In the genomic region with DNA sequence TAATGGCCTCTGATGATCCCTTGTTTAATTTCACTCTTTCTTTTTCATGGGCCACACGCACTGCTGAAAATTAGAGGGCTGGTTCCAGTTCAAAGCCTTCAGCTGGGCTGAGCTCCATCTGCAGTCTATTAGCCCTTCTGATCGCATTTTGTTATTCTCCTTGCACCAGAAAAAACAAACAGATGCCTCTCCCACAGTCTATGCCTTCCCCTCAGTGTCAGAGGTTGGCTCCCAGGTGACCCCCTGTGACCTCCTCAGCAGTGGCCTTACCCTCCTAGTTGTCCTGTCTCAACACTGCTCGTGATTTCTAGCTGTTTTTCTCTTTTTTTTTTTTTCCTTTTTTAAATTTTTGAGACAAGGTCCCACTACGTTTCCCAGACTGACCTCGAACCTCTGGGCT, we compare ENCODE assay signal across 20 cellular contexts.
DNase-seq lines count a peak whose midpoint lies in the region; ATAC-seq, FAIRE-seq and TF ChIP-seq lines count a peak whose summit lies in the region.
"Had no signal": no experiment of that assay in that cellular context is flagged by ENCODE, and none has a peak within 500 bp of the region (broad histone marks: within the 10 kb centered on the region; RNA-seq: fewer than 3 reads in every experiment).

No MANE protein-coding gene starts in this region.

- H3K79me1 ChIP-seq in H1 (ENCODE audit: low read depth, low read length) = no peaks in the 10 kb centered on the region

- no peak overlapping the region for H3K9ac ChIP-seq in H1 (replicated peaks in 1 of 4; ENCODE audit: extremely low read depth in 1 of 4, low read depth in 3 of 4, low read length in 3 of 4)
- no peak overlapping the region for H3K9ac ChIP-seq in neural progenitor cell
- H3K9ac ChIP-seq: SK-N-SH had no signal

- no peak for TF ChIP-seq CTCF in A549 (IDR thresholded peaks at IDR 0.05)
- no peak for TF ChIP-seq CTCF in H1 (IDR thresholded peaks at IDR 0.05; ENCODE audit: control extremely low read depth in 1 of 3, insufficient read depth in 1 of 3, low read depth in 1 of 3, low read length in 3 of 3)
- TF ChIP-seq CTCF in neural progenitor cell (IDR thresholded peaks at IDR 0.05) = no peak
- TF ChIP-seq CTCF in activated CD8-positive, alpha-beta T cell treated with anti-CD3 and anti-CD28 coated beads for 36 hours (IDR thresholded peaks at IDR 0.05) = no peak

- H3K27me3 ChIP-seq in H1 (replicated peaks in 1 of 4; ENCODE audit: control insufficient read depth in 3 of 4, extremely low read depth in 1 of 4, insufficient read depth in 3 of 4, low read length in 3 of 4) = no peaks in the 10 kb centered on the region
- no peaks in the 10 kb centered on the region for H3K27me3 ChIP-seq in neural progenitor cell

- intact Hi-C loops in activated CD8-positive, alpha-beta T cell treated with anti-CD3 and anti-CD28 coated beads for 36 hours (cut with micrococcal nuclease) = no loop called here

- H3K56ac ChIP-seq in H1 (replicated peaks; ENCODE audit: insufficient read length, low read depth, low read length) = no peak overlapping the region

- H3K27ac ChIP-seq in A549 = no peak overlapping the region
- H3K27ac ChIP-seq in H1 (ENCODE audit: low read depth, low read length) = no peak overlapping the region
- peak overlapping the region; percentile 32 for H3K27ac ChIP-seq in neural progenitor cell

- no peaks in the 10 kb centered on the region for H4K20me1 ChIP-seq in H1 (replicated peaks in 1 of 2; ENCODE audit: control insufficient read depth in 1 of 2, insufficient read depth in 2 of 2, low read length in 2 of 2)
- no peaks in the 10 kb centered on the region for H4K20me1 ChIP-seq in neural progenitor cell (ENCODE audit: low read depth)

- H4K8ac ChIP-seq in H1 (ENCODE audit: extremely low read depth, insufficient read depth, low read length) = no peak overlapping the region

- H2BK20ac ChIP-seq in H1 (ENCODE audit: low read length) = no peak overlapping the region

- CTCF ChIA-PET in A549 (lab: Yijun Ruan, JAX) = interaction anchor here (0.6 to 2.7 kb wide), 10 partner anchors 8 to 254 kb away, joined by 3 to 10 read pairs (median 7); no protein-coding TSS in a partner anchor
- CTCF ChIA-PET in H1 (lab: Charles Lee; ENCODE audit: partially characterized antibody) = interaction anchor here (0.6 to 3.7 kb wide), 12 partner anchors 10 to 293 kb away, joined by 3 to 13 read pairs (median 4); no protein-coding TSS in a partner anchor
- CTCF ChIA-PET in activated CD8-positive, alpha-beta T cell treated with anti-CD3 and anti-CD28 coated beads for 36 hours (lab: Charles Lee) = interaction anchor here (0.8 to 0.9 kb wide), 2 partner anchors 26 to 31 kb away, joined by 3 read pairs; no protein-coding TSS in a partner anchor

- no peak overlapping the region for H2BK5ac ChIP-seq in H1 (ENCODE audit: low read depth, low read length)

- H3K27ac Mint-ChIP-seq in neural progenitor cell = peak overlapping the region; percentile 74
- no peak overlapping the region for H3K27ac Mint-ChIP-seq in activated CD8-positive, alpha-beta T cell treated with anti-CD3 and anti-CD28 coated beads for 36 hours

- DNase-seq in A549 (ENCODE audit: low read depth in 1 of 2, low spot score in 1 of 2) (no peak), NCI-H2227 treated with DMSO at 0.1 percent for 48 hours (lab: John Stamatoyannopoulos, UW) (peak; percentile 10), H1 (ENCODE audit: low read depth in 1 of 2, low spot score in 2 of 2) (no peak), neural progenitor cell (ENCODE audit: low spot score) (no peak), NCI-H1930 (lab: John Stamatoyannopoulos, UW) (no peak)
- no peak for DNase-seq in activated CD8-positive, alpha-beta T cell treated with anti-CD3 and anti-CD28 coated beads for 36 hours
- DNase-seq: ACHN, AML-193, DMS 273 treated with DMSO at 0.1 percent for 48 hours, GDM1, KBM-7, NCI-H1436, NCI-H2081 treated with DMSO at 0.1 percent for 48 hours, SK-N-SH had no signal

- no peaks in the 10 kb centered on the region for H3K36me3 Mint-ChIP-seq in neural progenitor cell
- no peaks in the 10 kb centered on the region for H3K36me3 Mint-ChIP-seq in activated CD8-positive, alpha-beta T cell treated with anti-CD3 and anti-CD28 coated beads for 36 hours (ENCODE audit: low read depth)
- H3K36me3 Mint-ChIP-seq: CD14-positive monocyte had no signal

- no peak overlapping the region for H2BK120ac ChIP-seq in H1 (replicated peaks; ENCODE audit: low read depth, low read length)

- H3K4me2 ChIP-seq in A549 (no peak overlapping the region), H1 (ENCODE audit: insufficient read depth in 1 of 2, low read depth in 2 of 2, low read length in 2 of 2) (no peak overlapping the region), neural progenitor cell (peak overlapping the region; percentile 27)
- H3K4me2 ChIP-seq: SK-N-SH had no signal

- no peaks in the 10 kb centered on the region for H3K9me3 Mint-ChIP-seq in neural progenitor cell
- no peaks in the 10 kb centered on the region for H3K9me3 Mint-ChIP-seq in activated CD8-positive, alpha-beta T cell treated with anti-CD3 and anti-CD28 coated beads for 36 hours

- H3K23ac ChIP-seq in H1 (ENCODE audit: insufficient read length) = no peak overlapping the region

- no peak overlapping the region for H3K4ac ChIP-seq in H1 (replicated peaks; ENCODE audit: insufficient read length, low read depth, low read length)

- no peak for TF ChIP-seq POLR2A in A549 (IDR thresholded peaks at IDR 0.05; ENCODE audit: low read length)
- no peak for TF ChIP-seq POLR2A in H1 (IDR thresholded peaks at IDR 0.05; ENCODE audit: control extremely low read depth in 1 of 2, low read depth in 2 of 2, low read length in 2 of 2)

- H3K79me2 ChIP-seq in H1 (ENCODE audit: control insufficient read depth in 1 of 2, insufficient read depth in 2 of 2, low read length in 2 of 2) (no peaks in the 10 kb centered on the region), neural progenitor cell (ENCODE audit: low read depth) (no peaks in the 10 kb centered on the region)

- 0 out of 2 replicates have a peak overlapping the region, but pooled peaks have one; percentile 2 for H2BK12ac ChIP-seq in H1 (ENCODE audit: low read depth, low read length)

- no peak overlapping the region for H2AK5ac ChIP-seq in H1 (ENCODE audit: low read depth, low read length)

- H4K5ac ChIP-seq in H1 (ENCODE audit: insufficient read length, low read depth, low read length) = no peak overlapping the region

- H3K9me3 ChIP-seq in A549 (no peaks in the 10 kb centered on the region), H1 (ENCODE audit: insufficient read depth in 2 of 2, low read depth in 1 of 2, low read length in 1 of 2) (no peaks in the 10 kb centered on the region), neural progenitor cell (ENCODE audit: low read depth) (no peaks in the 10 kb centered on the region)
- H3K9me3 ChIP-seq: SK-N-SH had no signal

- no peak overlapping the region for H3K4me3 ChIP-seq in A549
- no peak overlapping the region for H3K4me3 ChIP-seq in H1 (ENCODE audit: extremely low read depth in 1 of 4, insufficient read depth in 2 of 4, low read depth in 3 of 4, low read length in 4 of 4)
- H3K4me3 ChIP-seq in neural progenitor cell = no peak overlapping the region
- H3K4me3 ChIP-seq: GM12878 had no signal

- peaks cover 14% of the 10 kb centered on the region for H3F3A ChIP-seq in neural progenitor cell (ENCODE audit: low read depth)

- POLR2A ChIA-PET in A549 (lab: Yijun Ruan, JAX) (no interaction called here), H1 (lab: Charles Lee; ENCODE audit: partially characterized antibody) (no interaction called here)
- POLR2A ChIA-PET in activated CD8-positive, alpha-beta T cell treated with anti-CD3 and anti-CD28 coated beads for 36 hours (lab: Charles Lee) = no interaction called here

- WGBS in A549 (ENCODE audit: missing lambda C conversion rate) = 79% methylated on average over 5 of the region's 5 CpGs
- WGBS in H1 (ENCODE audit: extremely low coverage in 1 of 2, insufficient coverage in 1 of 2, insufficient read length in 1 of 2, insufficient replicate concordance in 2 of 2, low coverage in 1 of 2, low lambda C conversion rate in 2 of 2, missing lambda C conversion rate in 1 of 2), 2 experiments = 89% methylated on average over 5 of the region's 5 CpGs; no CpG with 5 or more reads in 1 of the 2 experiments

- H3K14ac ChIP-seq in H1 (ENCODE audit: insufficient read length) = no peak overlapping the region

- no peak overlapping the region for H4K91ac ChIP-seq in H1 (replicated peaks; ENCODE audit: insufficient read length, low read length)

- no peak for TF ChIP-seq EP300 in A549 (IDR thresholded peaks at IDR 0.05)
- no peak for TF ChIP-seq EP300 in H1 (IDR thresholded peaks at IDR 0.05; ENCODE audit: borderline replicate concordance in 1 of 2, low read depth in 2 of 2, low read length in 2 of 2)

- H3K23me2 ChIP-seq in H1 (ENCODE audit: low read depth, low read length) = no peaks in the 10 kb centered on the region; the same call in 1 of the 2 replicates

- no peak overlapping the region for H2BK15ac ChIP-seq in H1 (ENCODE audit: low read length)

- H3K36me3 ChIP-seq in H1 (ENCODE audit: control insufficient read depth in 2 of 4, insufficient read depth in 4 of 4, low read length in 3 of 4) (no peaks in the 10 kb centered on the region), neural progenitor cell (no peaks in the 10 kb centered on the region)

- peak overlapping the region; percentile 16 for H3K4me3 Mint-ChIP-seq in neural progenitor cell
- no peak overlapping the region for H3K4me3 Mint-ChIP-seq in activated CD8-positive, alpha-beta T cell treated with anti-CD3 and anti-CD28 coated beads for 36 hours
- H3K4me3 Mint-ChIP-seq: CD14-positive monocyte had no signal

- H2AFZ ChIP-seq in H1 (ENCODE audit: low read length) (peak overlapping the region; percentile 87; the same call in 1 of the 2 replicates), neural progenitor cell (replicated peaks) (no peak overlapping the region)

- no peak for TF ChIP-seq RAD21 in A549 (conservative IDR thresholded peaks at IDR 0.05 in 1 of 2, IDR thresholded peaks at IDR 0.05 in 1 of 2)
- no peak for TF ChIP-seq RAD21 in H1 (IDR thresholded peaks at IDR 0.05 in 1 of 2, conservative IDR thresholded peaks at IDR 0.05 in 1 of 2; ENCODE audit: low read depth in 2 of 2, low read length in 2 of 2)

- peaks cover 6% of the 10 kb centered on the region for H3K27me3 Mint-ChIP-seq in neural progenitor cell (ENCODE audit: insufficient read depth, low read depth)
- H3K27me3 Mint-ChIP-seq in activated CD8-positive, alpha-beta T cell treated with anti-CD3 and anti-CD28 coated beads for 36 hours = peaks cover 2% of the 10 kb centered on the region

- H3K4me1 Mint-ChIP-seq in neural progenitor cell = peaks cover 30% of the 10 kb centered on the region
- H3K4me1 Mint-ChIP-seq in activated CD8-positive, alpha-beta T cell treated with anti-CD3 and anti-CD28 coated beads for 36 hours (ENCODE audit: low read depth) = no peaks in the 10 kb centered on the region
- H3K4me1 Mint-ChIP-seq: CD14-positive monocyte had no signal

- peak; percentile 12 to 14; a peak in 1 of 6 replicates for ATAC-seq in A549
- ATAC-seq in GM18873 (IDR thresholded peaks at IDR 0.05; ENCODE audit: low FRiP score, unreplicated experiment) = no peak
- no peak for ATAC-seq in activated CD8-positive, alpha-beta T cell treated with anti-CD3 and anti-CD28 coated beads for 36 hours
- ATAC-seq: GM12878, HCT116, Panc1, Right ventricle myocardium inferior had no signal

- no peak for FAIRE-seq in A549 (lab: Jason Lieb, UNC)
- no peak for FAIRE-seq in H1 (lab: Jason Lieb, UNC)
- FAIRE-seq: GM12878 had no signal

- H3K4me1 ChIP-seq in A549 (peaks cover 6% of the 10 kb centered on the region; the same call in 1 of the 3 replicates), H1 (replicated peaks in 1 of 4; ENCODE audit: control insufficient read depth in 3 of 4, insufficient read depth in 4 of 4, low read length in 3 of 4) (no peaks in the 10 kb centered on the region), neural progenitor cell (peaks cover 14% of the 10 kb centered on the region)

- no peak overlapping the region for H3K18ac ChIP-seq in H1 (ENCODE audit: extremely low read depth, low read length)

Comparison
In these comparisons a context has a peak if more than half of its experiments do, and no peak if none do; other contexts are left out.
1. ATAC-seq: peak in A549 (2 of 2); none in GM18873 (single experiment) and activated CD8-positive, alpha-beta T cell treated with anti-CD3 and anti-CD28 coated beads for 36 hours (single experiment).